22 cellular contexts compared by ENCODE assay signal in genomic region chr10:78544447-78545085, GRCh38.
DNase-seq lines count a peak whose midpoint lies in the region; ATAC-seq and TF ChIP-seq lines count a peak whose summit lies in the region.
"Had no signal": no experiment of that assay in that cellular context is flagged by ENCODE, and none has a peak within 500 bp of the region (broad histone marks: within the 10 kb centered on the region; RNA-seq: fewer than 3 reads in every experiment).

No MANE protein-coding gene starts in this region.

- H3K4me3 ChIP-seq in fibroblast of lung (replicated peaks in 1 of 4; ENCODE audit: control extremely low read depth in 1 of 4, insufficient read depth in 1 of 4, low read depth in 3 of 4, low read length in 4 of 4) (no peak overlapping the region), muscle layer of colon (ENCODE audit: low read depth in 1 of 2, low read length in 2 of 2) (no peak overlapping the region), skin epidermis (no peak overlapping the region), MG63 (no peak overlapping the region)
- H3K4me3 ChIP-seq: A549, SJCRH30, thoracic aorta had no signal

- H3K9me3 ChIP-seq in fibroblast of lung (ENCODE audit: control insufficient read depth, insufficient read depth, low read depth, low read length), result no peaks in the 10 kb centered on the region
- H3K9me3 ChIP-seq in muscle layer of colon (ENCODE audit: low read length), result no peaks in the 10 kb centered on the region
- no peaks in the 10 kb centered on the region; the same call in 1 of the 2 replicates for H3K9me3 ChIP-seq in MG63
- H3K9me3 ChIP-seq: SJCRH30, thoracic aorta had no signal

- H3K4me1 ChIP-seq in fibroblast of lung (ENCODE audit: control insufficient read depth, extremely low read depth, insufficient read depth, low read length) (peaks cover 23% of the 10 kb centered on the region), muscle layer of colon (ENCODE audit: insufficient read depth, low read length) (peaks cover 38% of the 10 kb centered on the region)
- H3K4me1 ChIP-seq: A549, SJCRH30 had no signal

- H3K27ac ChIP-seq in fibroblast of lung (ENCODE audit: insufficient read depth, low read length), result peak overlapping the region; percentile 90
- H3K27ac ChIP-seq in muscle layer of colon (ENCODE audit: low read depth, low read length), result peak overlapping the region; percentile 37
- peak overlapping the region in 19 of 21 experiments; percentile 3 to 87 (median 52) for H3K27ac ChIP-seq in skin epidermis
- H3K27ac ChIP-seq: A549, C4-2B, SJCRH30 had no signal

- no peaks in the 10 kb centered on the region for H3K4me1 Mint-ChIP-seq in activated naive CD8-positive, alpha-beta T cell treated with anti-CD3 and anti-CD28 coated beads for 36 hours
- H3K4me1 Mint-ChIP-seq: central memory CD8-positive, alpha-beta T cell had no signal

- H3K79me2 ChIP-seq in fibroblast of lung (ENCODE audit: control insufficient read depth, insufficient read depth, low read length), result no peaks in the 10 kb centered on the region

- H3K27me3 Mint-ChIP-seq in activated naive CD8-positive, alpha-beta T cell treated with anti-CD3 and anti-CD28 coated beads for 36 hours, result peaks cover 5% of the 10 kb centered on the region

- no peak overlapping the region for H2AFZ ChIP-seq in fibroblast of lung (ENCODE audit: low read length)

- ATAC-seq in GM21360 (IDR thresholded peaks at IDR 0.05; ENCODE audit: unreplicated experiment) (no peak), GM21381 (IDR thresholded peaks at IDR 0.05; ENCODE audit: unreplicated experiment) (no peak)
- ATAC-seq: A549; naive thymus-derived CD8-positive, alpha-beta T cell had no signal

- H3K9ac ChIP-seq in fibroblast of lung (ENCODE audit: insufficient read depth, low read length) (peak overlapping the region; percentile 11), muscle layer of colon (ENCODE audit: low read length) (no peak overlapping the region)

- DNase-seq in EH (ENCODE audit: low read depth), result peak; percentile 10
- DNase-seq in fibroblast of lung (ENCODE audit: low read depth in 2 of 2), result peak; percentile 24 to 40
- DNase-seq in activated naive CD8-positive, alpha-beta T cell treated with anti-CD3 and anti-CD28 coated beads for 36 hours, result no peak
- DNase-seq in MG63, result no peak
- DNase-seq: activated CD4-positive, CD25-positive, alpha-beta regulatory T cell; effector CD4-positive, alpha-beta T cell; foreskin melanocyte; Karpas-422; naive thymus-derived CD8-positive, alpha-beta T cell; NCI-H1105 treated with DMSO at 0.1 percent for 48 hours; NCI-H526 treated with DMSO at 0.1 percent for 48 hours; OCI-M1; SJCRH30; stimulated activated CD4-positive, alpha-beta T cell treated with anti-CD3 and anti-CD28 coated beads, Interleukin-4, amount 100 ng/mL, for 1 hour had no signal

- H3K9me3 Mint-ChIP-seq in activated naive CD8-positive, alpha-beta T cell treated with anti-CD3 and anti-CD28 coated beads for 36 hours, result peaks cover 1% of the 10 kb centered on the region
- H3K9me3 Mint-ChIP-seq: central memory CD8-positive, alpha-beta T cell had no signal

- H3K27me3 ChIP-seq in fibroblast of lung (ENCODE audit: control insufficient read depth, insufficient read depth, low read length) (peaks cover 10% of the 10 kb centered on the region), muscle layer of colon (ENCODE audit: control insufficient read depth in 1 of 2, insufficient read depth in 2 of 2, low read length in 2 of 2) (no peaks in the 10 kb centered on the region), MG63 (no peaks in the 10 kb centered on the region)
- H3K27me3 ChIP-seq: SJCRH30 had no signal

- H3K4me2 ChIP-seq in fibroblast of lung (ENCODE audit: extremely low read depth, insufficient read depth, low read length), result no peak overlapping the region
- H3K4me2 ChIP-seq: A549 had no signal

- no peaks in the 10 kb centered on the region for H3K36me3 ChIP-seq in fibroblast of lung (ENCODE audit: control insufficient read depth, insufficient read depth, low read length)
- H3K36me3 ChIP-seq in muscle layer of colon (ENCODE audit: insufficient read depth, low read length), result no peaks in the 10 kb centered on the region
- no peaks in the 10 kb centered on the region for H3K36me3 ChIP-seq in MG63
- H3K36me3 ChIP-seq: SJCRH30, thoracic aorta had no signal

- no peak overlapping the region for H3K27ac Mint-ChIP-seq in activated naive CD8-positive, alpha-beta T cell treated with anti-CD3 and anti-CD28 coated beads for 36 hours
- H3K27ac Mint-ChIP-seq: naive thymus-derived CD8-positive, alpha-beta T cell had no signal

- H4K20me1 ChIP-seq in fibroblast of lung (ENCODE audit: control insufficient read depth, extremely low read depth, insufficient read depth, low read length), result no peaks in the 10 kb centered on the region

- no peak overlapping the region for H3K4me3 Mint-ChIP-seq in activated naive CD8-positive, alpha-beta T cell treated with anti-CD3 and anti-CD28 coated beads for 36 hours
- H3K4me3 Mint-ChIP-seq: central memory CD8-positive, alpha-beta T cell; naive thymus-derived CD8-positive, alpha-beta T cell had no signal

- H3K36me3 Mint-ChIP-seq in activated naive CD8-positive, alpha-beta T cell treated with anti-CD3 and anti-CD28 coated beads for 36 hours, result peaks cover 2% of the 10 kb centered on the region
- H3K36me3 Mint-ChIP-seq: naive thymus-derived CD8-positive, alpha-beta T cell had no signal

- no peak for TF ChIP-seq CTCF in fibroblast of lung (conservative IDR thresholded peaks at IDR 0.05 in 1 of 2, IDR thresholded peaks at IDR 0.05 in 1 of 2; ENCODE audit: low read depth in 1 of 2, low read length in 2 of 2)

Comparison
In these comparisons a context has a peak if more than half of its experiments do, and no peak if none do; other contexts are left out.
1. DNase-seq: peak in EH (single experiment) and fibroblast of lung (2 of 2); none in activated naive CD8-positive, alpha-beta T cell treated with anti-CD3 and anti-CD28 coated beads for 36 hours (single experiment) and MG63 (single experiment).
2. H3K27ac ChIP-seq: peak in every context shown above with its lines; median percentile 90 in fibroblast of lung; 52 in skin epidermis; 37 in muscle layer of colon.